ENCODE assay signal across 1 cellular context in the genomic region with DNA sequence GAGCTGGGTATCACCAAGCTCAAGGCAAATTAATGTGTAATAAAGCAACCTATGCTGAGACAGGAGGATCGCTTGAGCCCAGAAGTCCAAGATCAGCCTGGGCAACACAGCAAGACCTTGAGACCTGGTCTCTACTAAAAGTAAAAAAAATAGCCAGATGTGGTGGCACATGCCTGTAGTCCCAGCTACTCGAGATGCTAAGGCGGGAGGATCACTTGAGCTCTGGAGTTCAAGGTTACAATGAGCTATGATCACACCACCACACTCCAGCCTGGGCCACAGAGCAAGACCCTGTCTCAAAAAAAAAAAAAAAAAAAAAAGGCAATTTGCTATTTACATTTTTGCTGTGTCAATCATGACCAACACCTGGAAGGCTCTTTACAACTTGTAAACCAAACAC.
TF ChIP-seq lines count a peak whose summit lies in the region.

No MANE protein-coding gene starts in this region.

TF ChIP-seq in GM12878, 131 proteins besides CTCF, POLR2A, EP300 and RAD21:
- TF ChIP-seq ZNF217 (IDR thresholded peaks at IDR 0.05) = no peak
- TF ChIP-seq, protein P1, sequence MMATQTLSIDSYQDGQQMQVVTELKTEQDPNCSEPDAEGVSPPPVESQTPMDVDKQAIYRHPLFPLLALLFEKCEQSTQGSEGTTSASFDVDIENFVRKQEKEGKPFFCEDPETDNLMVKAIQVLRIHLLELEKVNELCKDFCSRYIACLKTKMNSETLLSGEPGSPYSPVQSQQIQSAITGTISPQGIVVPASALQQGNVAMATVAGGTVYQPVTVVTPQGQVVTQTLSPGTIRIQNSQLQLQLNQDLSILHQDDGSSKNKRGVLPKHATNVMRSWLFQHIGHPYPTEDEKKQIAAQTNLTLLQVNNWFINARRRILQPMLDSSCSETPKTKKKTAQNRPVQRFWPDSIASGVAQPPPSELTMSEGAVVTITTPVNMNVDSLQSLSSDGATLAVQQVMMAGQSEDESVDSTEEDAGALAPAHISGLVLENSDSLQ (IDR thresholded peaks at IDR 0.05) = peak; percentile 48
